12 cellular contexts compared by ENCODE assay signal in genomic region chr5:80109549-80110478, GRCh38.
DNase-seq lines count a peak whose midpoint lies in the region; ATAC-seq lines count a peak whose summit lies in the region.
"Had no signal": no experiment of that assay in that cellular context is flagged by ENCODE, and none has a peak within 500 bp of the region (broad histone marks: within the 10 kb centered on the region; RNA-seq: fewer than 3 reads in every experiment).

No MANE protein-coding gene starts in this region.

- H3K27ac ChIP-seq in right cardiac atrium (ENCODE audit: low read length) = no peak overlapping the region
- H3K27ac ChIP-seq: SJSA1 had no signal

- peak overlapping the region in 1 of 2 donors; percentile 49 for H3K27ac Mint-ChIP-seq in stimulated activated naive CD8-positive, alpha-beta T cell treated with anti-CD3 and anti-CD28 coated beads, Interleukin-15, amount 100 ng/mL, for 72 hours

- peaks cover 12 to 18% of the 10 kb centered on the region in 2 donors for H3K9me3 Mint-ChIP-seq in stimulated activated naive CD8-positive, alpha-beta T cell treated with anti-CD3 and anti-CD28 coated beads, Interleukin-15, amount 100 ng/mL, for 72 hours

- DNase-seq in stimulated activated naive CD8-positive, alpha-beta T cell treated with anti-CD3 and anti-CD28 coated beads, Interleukin-15, amount 100 ng/mL, for 72 hours = no peak
- no peak for DNase-seq in stimulated activated naive CD8-positive, alpha-beta T cell treated with anti-CD3 and anti-CD28 coated beads, Interleukin-15, Interleukin-2, amounts not matched to agents 100 U/mL and 50 U/mL, for 24 hours
- DNase-seq in NCI-H524 treated with DMSO at 0.1 percent for 48 hours (lab: John Stamatoyannopoulos, UW) (peak; percentile 86), right cardiac atrium (peak in 2 of 3 donors; percentile 61 to 74), 8988T (no peak), cerebellar nuclear complex (lab: John Stamatoyannopoulos, UW) (no peak), islet precursor cell (no peak)
- DNase-seq: activated naive CD4-positive, alpha-beta T cell treated with anti-CD3 and anti-CD28 coated beads, Interleukin-2, amount 50 U/mL, for 16 hours; foreskin melanocyte; stimulated activated naive CD4-positive, alpha-beta T cell treated with Interleukin-2 at 50 U/mL for 16 hours had no signal

- WGBS in right cardiac atrium = 45% methylated on average over 9 of the region's 9 CpGs

- no peaks in the 10 kb centered on the region for H3K4me1 ChIP-seq in right cardiac atrium (ENCODE audit: control insufficient read depth, insufficient read depth, low read length)
- H3K4me1 ChIP-seq: SJSA1 had no signal

- peak overlapping the region in 1 of 2 donors; percentile 0 for H3K4me3 Mint-ChIP-seq in stimulated activated naive CD8-positive, alpha-beta T cell treated with anti-CD3 and anti-CD28 coated beads, Interleukin-15, amount 100 ng/mL, for 72 hours

- no peaks in the 10 kb centered on the region for H3K27me3 Mint-ChIP-seq in stimulated activated naive CD8-positive, alpha-beta T cell treated with anti-CD3 and anti-CD28 coated beads, Interleukin-15, amount 100 ng/mL, for 72 hours

- H3K27me3 ChIP-seq in right cardiac atrium (ENCODE audit: control insufficient read depth, insufficient read depth) = no peaks in the 10 kb centered on the region
- H3K27me3 ChIP-seq: SJSA1 had no signal

- peak; percentile 23 for ATAC-seq in stimulated activated naive CD8-positive, alpha-beta T cell treated with anti-CD3 and anti-CD28 coated beads, Interleukin-15, amount 100 ng/mL, for 72 hours
- ATAC-seq in stimulated activated naive CD8-positive, alpha-beta T cell treated with anti-CD3 and anti-CD28 coated beads, Interleukin-15, Interleukin-2, amounts not matched to agents 100 U/mL and 50 U/mL, for 24 hours = no peak
- peak; percentile 51 to 66 for ATAC-seq in right cardiac atrium
- no peak for ATAC-seq in GM18517 (IDR thresholded peaks at IDR 0.05; ENCODE audit: unreplicated experiment)

- no peak overlapping the region for H3K4me3 ChIP-seq in right cardiac atrium (ENCODE audit: low read length)
- H3K4me3 ChIP-seq: SJSA1 had no signal

- no peaks in the 10 kb centered on the region for H3K9me3 ChIP-seq in right cardiac atrium (ENCODE audit: control insufficient read depth, low read length)
- H3K9me3 ChIP-seq: SJSA1 had no signal

- intact Hi-C loops in right cardiac atrium (cut with DNase I) = loop anchor here in 1 of 4 donors (10.0 kb wide), 1 partner anchor 165 kb away; no protein-coding TSS in a partner anchor

- H3K4me1 Mint-ChIP-seq in stimulated activated naive CD8-positive, alpha-beta T cell treated with anti-CD3 and anti-CD28 coated beads, Interleukin-15, amount 100 ng/mL, for 72 hours = peaks cover 36% of the 10 kb centered on the region

Comparison
In these comparisons a context has a peak if more than half of its experiments do, and no peak if none do; other contexts are left out.
1. ATAC-seq: peak in stimulated activated naive CD8-positive, alpha-beta T cell treated with anti-CD3 and anti-CD28 coated beads, Interleukin-15, amount 100 ng/mL, for 72 hours (single experiment) and right cardiac atrium (2 of 2); none in stimulated activated naive CD8-positive, alpha-beta T cell treated with anti-CD3 and anti-CD28 coated beads, Interleukin-15, Interleukin-2, amounts not matched to agents 100 U/mL and 50 U/mL, for 24 hours (single experiment) and GM18517 (single experiment).
2. DNase-seq: peak in NCI-H524 treated with DMSO at 0.1 percent for 48 hours (single experiment) and right cardiac atrium (2 of 3); none in stimulated activated naive CD8-positive, alpha-beta T cell treated with anti-CD3 and anti-CD28 coated beads, Interleukin-15, amount 100 ng/mL, for 72 hours (0 of 2), stimulated activated naive CD8-positive, alpha-beta T cell treated with anti-CD3 and anti-CD28 coated beads, Interleukin-15, Interleukin-2, amounts not matched to agents 100 U/mL and 50 U/mL, for 24 hours (single experiment), 8988T (single experiment), cerebellar nuclear complex (0 of 2) and islet precursor cell (single experiment).